Comparison of ENCODE assay signal across 32 cellular contexts in genomic region chr6:166052837-166053236, GRCh38.
"Had no signal": no experiment of that assay in that cellular context is flagged by ENCODE, and none has a peak within 500 bp of the region (broad histone marks: within the 10 kb centered on the region; RNA-seq: fewer than 3 reads in every experiment).

No MANE protein-coding gene starts in this region.

- DNase-seq: activated CD4-positive, alpha-beta memory T cell treated with anti-CD3 and anti-CD28 coated beads, Interleukin-2, amount 10 ng/mL, durations not matched to agents 7 days and 5 days; activated CD4-positive, alpha-beta T cell treated with anti-CD3 and anti-CD28 coated beads for 1 hour; activated CD4-positive, alpha-beta T cell treated with anti-CD3 and anti-CD28 coated beads, Interleukin-2, amount 10 ng/mL, durations not matched to agents 7 days and 5 days; activated CD8-positive, alpha-beta memory T cell treated with anti-CD3 and anti-CD28 coated beads, Interleukin-2, amount 50 U/mL, for 48 hours; activated gamma-delta T cell treated with Interleukin-2 at 50 U/mL for 16 hours; activated naive CD4-positive, alpha-beta T cell treated with anti-CD3 and anti-CD28 coated beads, Interleukin-2, amount 50 U/mL, for 16 hours; activated T-cell treated with anti-CD3 and anti-CD28 coated beads, Interleukin-2, amount 50 U/mL, for 24 hours; amygdala; caudate nucleus; cortex of kidney; effector memory CD8-positive, alpha-beta T cell; head of caudate nucleus; hypothalamus; immature natural killer cell; left ventricle myocardium inferior; naive B cell; nephron progenitor cell; retina; sigmoid colon; small intestine; stimulated activated CD4-positive, alpha-beta T cell treated with anti-CD3 and anti-CD28 coated beads, Interleukin-4, amount 100 ng/mL, for 4 hours; stimulated activated CD8-positive, alpha-beta memory T cell treated with anti-CD3 and anti-CD28 coated beads, Interleukin-4, amount 100 ng/mL, for 48 hours; stomach; thyroid gland; upper lobe of left lung had no signal

- H3K9me3 ChIP-seq: neutrophil, thyroid gland, vagina had no signal

- H3K27me3 Mint-ChIP-seq: activated CD4-positive, alpha-beta memory T cell treated with anti-CD3 and anti-CD28 coated beads, Interleukin-2, amount 10 ng/mL, durations not matched to agents 7 days and 5 days; activated CD4-positive, alpha-beta T cell treated with anti-CD3 and anti-CD28 coated beads, Interleukin-2, amount 10 ng/mL, durations not matched to agents 7 days and 5 days; progenitor cell of endocrine pancreas had no signal

- H3K27ac Mint-ChIP-seq: activated CD4-positive, alpha-beta memory T cell treated with anti-CD3 and anti-CD28 coated beads, Interleukin-2, amount 10 ng/mL, durations not matched to agents 7 days and 5 days; activated CD4-positive, alpha-beta T cell treated with anti-CD3 and anti-CD28 coated beads, Interleukin-2, amount 10 ng/mL, durations not matched to agents 7 days and 5 days; activated T-cell treated with anti-CD3 and anti-CD28 coated beads, Interleukin-2, amount 50 U/mL, for 24 hours; activated T-helper 17 cell treated with anti-CD3 and anti-CD28 coated beads, Interleukin-2, amount 50 U/mL, for 72 hours; effector memory CD8-positive, alpha-beta T cell; immature natural killer cell; nephron progenitor cell; progenitor cell of endocrine pancreas; stimulated activated memory B cell treated with anti-CD40 and anti-IgM and Interleukin-4, amounts not matched to agents 10 μg/mL and 1 μg/mL and 100 μg/mL, for 72 hours had no signal

- H3K4me3 Mint-ChIP-seq: activated CD4-positive, alpha-beta memory T cell treated with anti-CD3 and anti-CD28 coated beads, Interleukin-2, amount 10 ng/mL, durations not matched to agents 7 days and 5 days; activated CD4-positive, alpha-beta T cell treated with anti-CD3 and anti-CD28 coated beads, Interleukin-2, amount 10 ng/mL, durations not matched to agents 7 days and 5 days; activated T-cell treated with anti-CD3 and anti-CD28 coated beads, Interleukin-2, amount 50 U/mL, for 24 hours; activated T-helper 17 cell treated with anti-CD3 and anti-CD28 coated beads, Interleukin-2, amount 50 U/mL, for 72 hours; effector memory CD8-positive, alpha-beta T cell; immature natural killer cell; naive B cell; nephron progenitor cell; stimulated activated memory B cell treated with anti-CD40 and anti-IgM and Interleukin-4, amounts not matched to agents 10 μg/mL and 1 μg/mL and 100 μg/mL, for 72 hours had no signal

- H3K27me3 ChIP-seq: neutrophil, sigmoid colon, stomach, thyroid gland, upper lobe of left lung, vagina had no signal

- H3K36me3 Mint-ChIP-seq: stimulated activated memory B cell treated with anti-CD40 and anti-IgM and Interleukin-4, amounts not matched to agents 10 μg/mL and 1 μg/mL and 100 μg/mL, for 72 hours had no signal

- ATAC-seq: activated T-helper 17 cell treated with anti-CD3 and anti-CD28 coated beads, Interleukin-2, amount 50 U/mL, for 72 hours; effector memory CD8-positive, alpha-beta T cell; stimulated activated memory B cell treated with anti-CD40 and anti-IgM and Interleukin-4, amounts not matched to agents 10 μg/mL and 1 μg/mL and 100 μg/mL, for 72 hours had no signal

- H3K36me3 ChIP-seq: left ventricle myocardium inferior, neutrophil, sigmoid colon, stomach, thyroid gland, upper lobe of left lung, vagina had no signal

- H3K4me1 ChIP-seq: upper lobe of left lung, vagina had no signal

- FAIRE-seq: endothelial cell of umbilical vein had no signal

- H3K27ac ChIP-seq: left ventricle myocardium inferior, neutrophil, sigmoid colon, stomach, thyroid gland, upper lobe of left lung, vagina had no signal

- H3K4me1 Mint-ChIP-seq: activated CD4-positive, alpha-beta memory T cell treated with anti-CD3 and anti-CD28 coated beads, Interleukin-2, amount 10 ng/mL, durations not matched to agents 7 days and 5 days; activated CD4-positive, alpha-beta T cell treated with anti-CD3 and anti-CD28 coated beads, Interleukin-2, amount 10 ng/mL, durations not matched to agents 7 days and 5 days; activated T-helper 17 cell treated with anti-CD3 and anti-CD28 coated beads, Interleukin-2, amount 50 U/mL, for 72 hours; immature natural killer cell; naive B cell; stimulated activated memory B cell treated with anti-CD40 and anti-IgM and Interleukin-4, amounts not matched to agents 10 μg/mL and 1 μg/mL and 100 μg/mL, for 72 hours had no signal

- H3K4me3 ChIP-seq: left ventricle myocardium inferior, lung, sigmoid colon, stomach, thyroid gland, upper lobe of left lung, vagina had no signal
